In genomic region chr3:15074500-15074899, GRCh38 we compare ENCODE assay signal across 9 cellular contexts.
"Had no signal": no experiment of that assay in that cellular context is flagged by ENCODE, and none has a peak within 500 bp of the region (broad histone marks: within the 10 kb centered on the region; RNA-seq: fewer than 3 reads in every experiment).

No MANE protein-coding gene starts in this region.

- H3K4me3 ChIP-seq: GM23248, HAP-1 had no signal

- H3K9ac ChIP-seq: GM23248 had no signal

- H3K4me3 Mint-ChIP-seq: HFFc6, IgD-negative memory B cell had no signal

- ATAC-seq: HCT116, HepG2 had no signal

- H3K27ac Mint-ChIP-seq: HFFc6 had no signal

- H3K9me3 Mint-ChIP-seq: HFFc6, IgD-negative memory B cell had no signal

- DNase-seq: GM23248, GOT3, H7, HFFc6 had no signal

- H3K27me3 Mint-ChIP-seq: IgD-negative memory B cell had no signal

- H3K27ac ChIP-seq: GM23248, HL-60 had no signal

- H3K9me3 ChIP-seq: HAP-1 had no signal

- H3K4me1 ChIP-seq: HAP-1 had no signal

- H2AFZ ChIP-seq: GM23248 had no signal
